8 cellular contexts compared by ENCODE assay signal in the genomic region with DNA sequence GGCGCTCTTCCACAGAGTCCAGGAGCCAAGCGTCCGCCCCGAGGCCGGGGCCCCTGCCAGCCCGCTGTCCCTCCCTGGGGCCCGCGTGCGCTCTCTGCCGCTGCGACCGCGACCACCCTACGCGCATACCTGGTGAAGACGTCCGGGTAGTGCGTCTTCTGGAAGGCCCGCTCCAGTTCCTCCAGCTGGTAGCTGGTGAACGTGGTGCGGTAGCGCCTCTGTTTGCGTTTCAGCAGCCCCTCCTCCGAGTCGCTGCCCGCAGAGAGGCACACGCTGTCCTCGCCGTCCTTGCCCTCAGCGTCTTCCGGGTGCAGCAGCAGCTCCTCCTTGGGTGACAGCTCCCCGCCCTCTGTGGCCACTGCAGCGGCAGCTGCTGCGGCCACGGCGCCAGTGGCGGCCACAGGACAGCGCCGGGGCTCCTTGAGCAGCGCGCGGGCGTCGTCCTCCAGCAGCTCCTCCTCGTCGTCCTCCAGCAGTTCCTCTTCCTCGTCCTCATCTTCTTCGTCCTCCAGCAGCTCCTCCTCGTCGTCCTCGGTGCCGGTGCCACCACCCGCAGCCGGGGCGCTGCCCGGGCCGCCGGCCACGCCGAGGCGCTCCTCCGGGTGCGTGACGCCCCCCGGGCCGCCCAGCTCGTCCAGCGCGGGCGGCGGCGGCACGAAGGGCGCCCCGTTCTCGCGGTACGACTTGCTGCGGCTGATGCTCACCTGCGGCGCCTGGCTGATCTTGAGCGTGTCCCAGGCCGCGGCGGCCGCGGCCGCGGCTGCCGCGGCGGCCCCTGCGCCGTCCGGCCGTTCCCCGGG. TPM values are rescaled to one million over a fixed set of nuclear protein-coding genes. Genes with fewer than 3 reads are reported as not detected.
DNase-seq lines count a peak whose midpoint lies in the region; ATAC-seq and TF ChIP-seq lines count a peak whose summit lies in the region.

No MANE protein-coding gene starts in this region.

- POLR2A ChIA-PET in Caco-2 (lab: Charles Lee), result no interaction called here

- H3K27me3 ChIP-seq in Caco-2 (replicated peaks; ENCODE audit: control insufficient read depth, insufficient read depth, low read length) (no peaks in the 10 kb centered on the region), ascending aorta (peaks cover 15% of the 10 kb centered on the region)

- intact Hi-C loops in Caco-2 (cut with micrococcal nuclease; ENCODE audit: unreplicated experiment) (no loop called here), ascending aorta (cut with DNase I) (no loop called here)

- H3K4me1 ChIP-seq in Caco-2 (no peaks in the 10 kb centered on the region), ascending aorta (peaks cover 0 to 3% of the 10 kb centered on the region in 2 donors)

- H3K27me3 Mint-ChIP-seq in Caco-2 (ENCODE audit: insufficient read depth, unreplicated experiment) (peaks cover 11% of the 10 kb centered on the region), nephron progenitor cell (ENCODE audit: low read depth, poor library complexity) (peaks cover 97% of the 10 kb centered on the region)

- CTCF ChIA-PET in Caco-2 (lab: Charles Lee), result no interaction called here

- H3K36me3 Mint-ChIP-seq in Caco-2 (ENCODE audit: insufficient read depth, unreplicated experiment) (peaks cover 6% of the 10 kb centered on the region), nephron progenitor cell (ENCODE audit: low read depth) (no peaks in the 10 kb centered on the region)

- peak in 1 of 2 experiments; percentile 27 for DNase-seq in Caco-2
- DNase-seq in ascending aorta (ENCODE audit: low spot score in 2 of 2), result no peak
- DNase-seq in nephron progenitor cell, result peak; percentile 35
- no peak for DNase-seq in AG08396 (ENCODE audit: low spot score)
- DNase-seq in activated gamma-delta T cell (lab: John Stamatoyannopoulos, UW), result no peak

- H3K4me1 Mint-ChIP-seq in Caco-2 (ENCODE audit: low read depth, unreplicated experiment) (no peaks in the 10 kb centered on the region), nephron progenitor cell (peaks cover 12% of the 10 kb centered on the region)

- H3K4me3 ChIP-seq in Caco-2 (ENCODE audit: low read depth, low read length) (peak overlapping the region; percentile 37), ascending aorta (peak overlapping the region; percentile 40 to 54)

- H3K36me3 ChIP-seq in Caco-2 (ENCODE audit: control insufficient read depth, insufficient read depth, low read length) (no peaks in the 10 kb centered on the region), ascending aorta (no peaks in the 10 kb centered on the region)

- no peak for TF ChIP-seq CTCF in Caco-2 (IDR thresholded peaks at IDR 0.05; ENCODE audit: insufficient read depth in 1 of 2, low read depth in 1 of 2, low read length in 1 of 2, severe bottlenecking in 1 of 2, unreplicated experiment in 1 of 2)
- TF ChIP-seq CTCF in ascending aorta (IDR thresholded peaks at IDR 0.05), result no peak
- no peak for TF ChIP-seq CTCF in nephron progenitor cell (IDR thresholded peaks at IDR 0.05)

- H3K27ac Mint-ChIP-seq in Caco-2 (ENCODE audit: unreplicated experiment), result no peak overlapping the region
- H3K27ac Mint-ChIP-seq in nephron progenitor cell, result no peak overlapping the region

- peak overlapping the region; percentile 74 for H3K4me3 Mint-ChIP-seq in Caco-2 (ENCODE audit: unreplicated experiment)
- H3K4me3 Mint-ChIP-seq in nephron progenitor cell, result peak overlapping the region; percentile 54

- H3K9me3 ChIP-seq in Caco-2 (no peaks in the 10 kb centered on the region), ascending aorta (no peaks in the 10 kb centered on the region)

- ATAC-seq in HG02885 (IDR thresholded peaks at IDR 0.05; ENCODE audit: poor library complexity, unreplicated experiment) (peak; percentile 41), GM21528 (IDR thresholded peaks at IDR 0.05; ENCODE audit: low FRiP score, unreplicated experiment) (no peak), HG03280 (IDR thresholded peaks at IDR 0.05; ENCODE audit: unreplicated experiment) (no peak)

- BruUV-seq in Caco-2 (replicated peaks; lab: Mats Ljungman, UMichigan), result no TSS peak

- H3K9me3 Mint-ChIP-seq in Caco-2 (ENCODE audit: unreplicated experiment) (no peaks in the 10 kb centered on the region), nephron progenitor cell (peaks cover 11% of the 10 kb centered on the region)

- no peak overlapping the region for H3K27ac ChIP-seq in ascending aorta

RNA-seq across cellular contexts. Expression of a gene that starts 2.8 kb away (rescaled TPM):
- 0.49 and 0.52 TPM in 2 replicates for total RNA-seq in Caco-2 (2022)
- not detected for total RNA-seq in ascending aorta
